In genomic region chr12:128629979-128630378, GRCh38 we compare ENCODE assay signal across 5 cellular contexts.
"Had no signal": no experiment of that assay in that cellular context is flagged by ENCODE, and none has a peak within 500 bp of the region (broad histone marks: within the 10 kb centered on the region; RNA-seq: fewer than 3 reads in every experiment).

No MANE protein-coding gene starts in this region.

- H3K4me3 ChIP-seq: K562 had no signal

- DNase-seq: IMR-90, KBM-7, KG1 had no signal

- H3K27ac ChIP-seq: HL-60 had no signal
